8 cellular contexts compared by ENCODE assay signal in genomic region chr15:34987982-34988873, GRCh38. TPM values are rescaled to one million over a fixed set of nuclear protein-coding genes. Genes with fewer than 3 reads are reported as not detected.
DNase-seq lines count a peak whose midpoint lies in the region; ATAC-seq and TF ChIP-seq lines count a peak whose summit lies in the region.

A gene with protein sequence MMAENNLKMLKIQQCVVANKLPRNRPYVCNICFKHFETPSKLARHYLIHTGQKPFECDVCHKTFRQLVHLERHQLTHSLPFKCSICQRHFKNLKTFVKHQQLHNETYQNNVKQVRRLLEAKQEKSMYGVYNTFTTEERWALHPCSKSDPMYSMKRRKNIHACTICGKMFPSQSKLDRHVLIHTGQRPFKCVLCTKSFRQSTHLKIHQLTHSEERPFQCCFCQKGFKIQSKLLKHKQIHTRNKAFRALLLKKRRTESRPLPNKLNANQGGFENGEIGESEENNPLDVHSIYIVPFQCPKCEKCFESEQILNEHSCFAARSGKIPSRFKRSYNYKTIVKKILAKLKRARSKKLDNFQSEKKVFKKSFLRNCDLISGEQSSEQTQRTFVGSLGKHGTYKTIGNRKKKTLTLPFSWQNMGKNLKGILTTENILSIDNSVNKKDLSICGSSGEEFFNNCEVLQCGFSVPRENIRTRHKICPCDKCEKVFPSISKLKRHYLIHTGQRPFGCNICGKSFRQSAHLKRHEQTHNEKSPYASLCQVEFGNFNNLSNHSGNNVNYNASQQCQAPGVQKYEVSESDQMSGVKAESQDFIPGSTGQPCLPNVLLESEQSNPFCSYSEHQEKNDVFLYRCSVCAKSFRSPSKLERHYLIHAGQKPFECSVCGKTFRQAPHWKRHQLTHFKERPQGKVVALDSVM (minus strand): TSS chr15:34988287. CDS start chr15:34983434, 4,853 bp downstream.

- peaks cover 5 to 37% (median 11%) of the 10 kb centered on the region in 3 experiments; a peak in 6 of 7 replicates for H3K36me3 Mint-ChIP-seq in H9 (ENCODE audit: insufficient read depth in 1 of 3, low read depth in 3 of 3)
- H3K36me3 Mint-ChIP-seq in activated naive CD4-positive, alpha-beta T cell treated with anti-CD3 and anti-CD28 coated beads for 36 hours (ENCODE audit: low read depth): peaks cover 20% of the 10 kb centered on the region

- H3K79me1 ChIP-seq in H9 (ENCODE audit: insufficient read depth, low read depth, low read length, poor library complexity, severe bottlenecking): no peaks in the 10 kb centered on the region

- H3K27ac Mint-ChIP-seq in H9: peak within 1 kb of the TSS; percentile 95 to 99 (median 98)
- H3K27ac Mint-ChIP-seq in activated naive CD4-positive, alpha-beta T cell treated with anti-CD3 and anti-CD28 coated beads for 36 hours: peak within 1 kb of the TSS; percentile 99

- no peak within 1 kb of the TSS for H2BK15ac ChIP-seq in H9 (ENCODE audit: low read depth, low read length)

- no peak within 1 kb of the TSS for H3K23ac ChIP-seq in H9 (ENCODE audit: insufficient read length, low read depth, low read length)

- no peak within 1 kb of the TSS for H2AFZ ChIP-seq in H9 (ENCODE audit: low read length)

- peak within 1 kb of the TSS; percentile 63 for H3K18ac ChIP-seq in H9 (ENCODE audit: insufficient read length, low read depth, low read length)

- no peak within 1 kb of the TSS for H3T11ph ChIP-seq in H9 (ENCODE audit: low read length)

- in situ Hi-C loops in G401 (cut with HindIII; ENCODE audit: low sequenced_read_pairs) (no loop called here), SK-MEL-5 (cut with HindIII; ENCODE audit: low pct_unique_long_range_greater_than_20kb, low sequenced_read_pairs) (no loop called here)

- no peak within 1 kb of the TSS for H2AK5ac ChIP-seq in H9 (ENCODE audit: insufficient read length, low read length)

- peak within 1 kb of the TSS; percentile 42 for H2BK5ac ChIP-seq in H9 (ENCODE audit: insufficient read length, low read length)

- H4K5ac ChIP-seq in H9 (ENCODE audit: insufficient read length, low read depth, low read length): no peak within 1 kb of the TSS

- no peaks in the 10 kb centered on the region for H3K27me3 ChIP-seq in H9 (ENCODE audit: insufficient read depth, low read length)
- no peaks in the 10 kb centered on the region for H3K27me3 ChIP-seq in gastroesophageal sphincter

- DNase-seq in G401 (ENCODE audit: low spot score): peak; percentile 80
- DNase-seq in H9: peak; percentile 81
- DNase-seq in M059J (ENCODE audit: low read depth): peak; percentile 63
- DNase-seq in SK-MEL-5 (ENCODE audit: low read depth, low spot score): peak; percentile 73
- DNase-seq in activated naive CD4-positive, alpha-beta T cell treated with anti-CD3 and anti-CD28 coated beads for 36 hours: peak; percentile 84
- DNase-seq in nucleus accumbens (lab: John Stamatoyannopoulos, UW): peak in 54 of 56 donors; percentile 11 to 88 (median 74)
- peak; percentile 82 for DNase-seq in superior temporal gyrus (ENCODE audit: extremely low spot score)

- peak within 1 kb of the TSS; percentile 9 for H3K56ac ChIP-seq in H9 (ENCODE audit: insufficient read length, low read depth, low read length)

- peak; percentile 75 to 76 for TF ChIP-seq POLR2A in gastroesophageal sphincter (IDR thresholded peaks at IDR 0.05)

- H3K23me2 ChIP-seq in H9 (ENCODE audit: insufficient read length, low read depth, low read length, poor library complexity, severe bottlenecking): peaks cover 8% of the 10 kb centered on the region

- intact Hi-C loops in activated naive CD4-positive, alpha-beta T cell treated with anti-CD3 and anti-CD28 coated beads for 36 hours (cut with micrococcal nuclease): loop anchor here (1.0 to 10.0 kb wide), 7 partner anchors 19 to 1587 kb away; partner anchors contain the start of genes AQR, AVEN, CDIN1 and DPH6

- H4K8ac ChIP-seq in H9 (replicated peaks; ENCODE audit: insufficient read length, low read depth, low read length): no peak within 1 kb of the TSS

- H3K4ac ChIP-seq in H9 (ENCODE audit: low read depth, low read length): no peak within 1 kb of the TSS

- no peak within 1 kb of the TSS for H2BK20ac ChIP-seq in H9 (ENCODE audit: low read depth, low read length, poor library complexity, severe bottlenecking)

- peaks cover 2% of the 10 kb centered on the region; the same call in 1 of the 2 replicates for H3K4me1 ChIP-seq in H9 (ENCODE audit: insufficient read depth, low read length)
- H3K4me1 ChIP-seq in gastroesophageal sphincter: peaks cover 13 to 45% (median 21%) of the 10 kb centered on the region in 3 donors

- no peak within 1 kb of the TSS for H2BK120ac ChIP-seq in H9 (ENCODE audit: low read depth, low read length, poor library complexity, severe bottlenecking)

- no peak for TF ChIP-seq CTCF in H9 (conservative IDR thresholded peaks at IDR 0.05)
- TF ChIP-seq CTCF in gastroesophageal sphincter (IDR thresholded peaks at IDR 0.05): no peak

- peak within 1 kb of the TSS; percentile 82 for H3K14ac ChIP-seq in H9 (ENCODE audit: insufficient read depth, low read length)

- H3K4me1 Mint-ChIP-seq in H9: peaks cover 29 to 35% of the 10 kb centered on the region in 2 experiments
- H3K4me1 Mint-ChIP-seq in activated naive CD4-positive, alpha-beta T cell treated with anti-CD3 and anti-CD28 coated beads for 36 hours (ENCODE audit: low read depth): peaks cover 28% of the 10 kb centered on the region

- no peak within 1 kb of the TSS for H2BK12ac ChIP-seq in H9 (ENCODE audit: insufficient read length, low read depth, low read length)

- no CpG with 5 or more reads among the region's 63 CpGs for WGBS in H9 (ENCODE audit: extremely low coverage, insufficient read length, low lambda C conversion rate)
- WGBS in gastroesophageal sphincter (ENCODE audit: low coverage in 1 of 2), 2 donors: 0 to 1% methylated on average over 13 to 35 of the region's 63 CpGs

- no peaks in the 10 kb centered on the region for H3K9me3 Mint-ChIP-seq in H9
- no peaks in the 10 kb centered on the region for H3K9me3 Mint-ChIP-seq in activated naive CD4-positive, alpha-beta T cell treated with anti-CD3 and anti-CD28 coated beads for 36 hours

- no peak within 1 kb of the TSS for H4K91ac ChIP-seq in H9 (ENCODE audit: insufficient read length, low read depth, low read length)

- H3K36me3 ChIP-seq in gastroesophageal sphincter: peaks cover 0 to 12% of the 10 kb centered on the region in 2 donors

- no peak within 1 kb of the TSS for H3K27ac ChIP-seq in H9 (ENCODE audit: insufficient read length, low read depth, low read length)
- H3K27ac ChIP-seq in gastroesophageal sphincter: peak within 1 kb of the TSS; percentile 81 to 98 (median 94)

- no peak for TF ChIP-seq EP300 in gastroesophageal sphincter (IDR thresholded peaks at IDR 0.05)

- no peaks in the 10 kb centered on the region for H4K20me1 ChIP-seq in H9 (ENCODE audit: control insufficient read depth, insufficient read depth, insufficient read length)

- H3K4me3 ChIP-seq in gastroesophageal sphincter: peak within 1 kb of the TSS; percentile 84 to 90

- peak within 1 kb of the TSS; percentile 75 for H3K4me2 ChIP-seq in H9 (ENCODE audit: insufficient read depth, insufficient read length, low read length)

- H3K4me3 Mint-ChIP-seq in H9: peak within 1 kb of the TSS; percentile 98
- H3K4me3 Mint-ChIP-seq in activated naive CD4-positive, alpha-beta T cell treated with anti-CD3 and anti-CD28 coated beads for 36 hours: peak within 1 kb of the TSS; percentile 97

- H3K27me3 Mint-ChIP-seq in H9 (ENCODE audit: low read depth): no peaks in the 10 kb centered on the region
- no peaks in the 10 kb centered on the region for H3K27me3 Mint-ChIP-seq in activated naive CD4-positive, alpha-beta T cell treated with anti-CD3 and anti-CD28 coated beads for 36 hours (ENCODE audit: low read depth)

- peak within 1 kb of the TSS; percentile 94 for H3K9ac ChIP-seq in H9 (ENCODE audit: extremely low read depth, insufficient read length, low read length)

- peak; percentile 95 for ATAC-seq in gastroesophageal sphincter

- CTCF ChIA-PET in activated naive CD4-positive, alpha-beta T cell treated with anti-CD3 and anti-CD28 coated beads for 36 hours (lab: Charles Lee): interaction anchor here (0.6 to 6.1 kb wide), 3 partner anchors 8 to 20 kb away, joined by 3 to 35 read pairs (median 3); partner anchors contain the start of gene AQR

- H3K79me2 ChIP-seq in H9 (ENCODE audit: insufficient read depth, low read length): peaks cover 27% of the 10 kb centered on the region

- H3K9me3 ChIP-seq in H9 (ENCODE audit: control insufficient read depth, low read depth, low read length) (no peaks in the 10 kb centered on the region), gastroesophageal sphincter (no peaks in the 10 kb centered on the region)

RNA-seq across cellular contexts. Expression of the gene that starts here (rescaled TPM):
- total RNA-seq in G401 (2014; rRNA removed; shearing (Covaris generic)): 55.4 and 97.1 TPM in 2 replicates
- total RNA-seq in H9 (2021): 108 and 111 TPM in 2 replicates
- 13.9 and 18.0 TPM in 2 replicates for total RNA-seq in M059J (2014; rRNA removed; shearing (Covaris generic))
- total RNA-seq in SK-MEL-5 (2014; rRNA removed; shearing (Covaris generic)): 28.7 and 30.2 TPM in 2 replicates
- polyA plus RNA-seq in SK-MEL-5 (2015; cell fraction: cytosol; rRNA removed): 15.1 and 21.6 TPM in 2 replicates
- 23.3 and 24.0 TPM in 2 replicates for polyA plus RNA-seq in SK-MEL-5 (2015; cell fraction: nucleus; rRNA removed)
- 10 to 100 TPM; 36.4 to 39.4 TPM for total RNA-seq in activated naive CD4-positive, alpha-beta T cell treated with anti-CD3 and anti-CD28 coated beads for 36 hours
- total RNA-seq in gastroesophageal sphincter: 10 to 100 TPM; 20.9 to 27.4 (median 24.2) TPM
